In the genomic region with DNA sequence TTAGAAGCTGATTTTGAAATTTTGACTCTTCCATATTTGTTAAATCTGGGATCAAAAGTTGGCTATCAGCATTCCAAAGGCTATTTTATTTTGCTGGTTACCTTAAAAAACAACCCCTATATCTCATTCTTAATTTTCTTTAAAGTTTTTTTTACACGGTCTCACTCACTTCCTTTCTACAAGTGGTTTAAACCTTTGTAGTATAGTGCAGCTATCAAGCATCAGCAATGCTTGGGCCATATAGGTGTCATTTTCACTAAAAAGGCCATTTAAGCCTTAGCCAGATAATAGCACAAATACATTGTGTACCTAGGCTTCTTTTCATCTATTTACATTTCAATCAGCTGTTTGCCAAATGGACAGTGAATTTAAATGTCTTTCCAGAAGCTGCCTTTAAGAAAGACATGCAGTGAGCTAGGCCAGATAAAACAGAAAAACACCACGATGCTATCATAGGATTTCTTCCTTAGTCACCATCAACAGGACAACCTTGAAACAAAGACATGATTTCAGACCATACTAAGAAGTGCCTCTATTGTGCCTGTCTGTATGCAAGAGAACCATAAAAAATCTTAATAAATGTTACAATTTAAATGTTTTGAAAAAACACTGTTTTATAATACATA, we compare ENCODE assay signal across 12 cellular contexts.
DNase-seq lines count a peak whose midpoint lies in the region; ATAC-seq and TF ChIP-seq lines count a peak whose summit lies in the region.
"Had no signal": no experiment of that assay in that cellular context is flagged by ENCODE, and none has a peak within 500 bp of the region (broad histone marks: within the 10 kb centered on the region; RNA-seq: fewer than 3 reads in every experiment).

No MANE protein-coding gene starts in this region.

- no peak overlapping the region for H3K4me3 ChIP-seq in spleen
- no peak overlapping the region for H3K4me3 ChIP-seq in ascending aorta
- H3K4me3 ChIP-seq: SJSA1 had no signal

- no peaks in the 10 kb centered on the region for H3K27me3 ChIP-seq in spleen (replicated peaks in 1 of 7)
- no peaks in the 10 kb centered on the region for H3K27me3 ChIP-seq in ascending aorta
- H3K27me3 ChIP-seq: SJSA1 had no signal

- WGBS in spleen, 5 donors, result 41 to 55% (median 44%) methylated on average over 2 of the region's 2 CpGs

- no peak for DNase-seq in activated T-cell treated with anti-CD3 and anti-CD28 coated beads, Interleukin-2, amount 50 U/mL, for 24 hours
- DNase-seq in activated T-cell treated with anti-CD3 and anti-CD28 coated beads for 4 hours, result no peak
- peak; percentile 61 for DNase-seq in NCI-H146 (lab: John Stamatoyannopoulos, UW)
- no peak for DNase-seq in activated naive CD4-positive, alpha-beta T cell treated with anti-CD3 and anti-CD28 coated beads, Interleukin-2, amount 50 U/mL, for 72 hours (ENCODE audit: low spot score in 2 of 2)
- no peak for DNase-seq in spleen
- no peak for DNase-seq in ascending aorta (ENCODE audit: low spot score in 2 of 2)
- DNase-seq in kidney tubule cell (ENCODE audit: low spot score), result no peak
- DNase-seq: activated CD4-positive, alpha-beta T cell treated with anti-CD3 and anti-CD28 coated beads for 48 hours; GF-D8; midbrain had no signal

- H3K4me1 ChIP-seq in spleen, result peaks cover 10 to 92% (median 45%) of the 10 kb centered on the region in 6 donors
- H3K4me1 ChIP-seq in ascending aorta, result no peaks in the 10 kb centered on the region
- H3K4me1 ChIP-seq: SJSA1 had no signal

- intact Hi-C loops in spleen (cut with DNase I; ENCODE audit: low total_unique reads) (no loop called here), ascending aorta (cut with DNase I) (no loop called here)

- TF ChIP-seq POLR2A in spleen (IDR thresholded peaks at IDR 0.05), result no peak

- H3K9me3 ChIP-seq in spleen (no peaks in the 10 kb centered on the region), ascending aorta (no peaks in the 10 kb centered on the region)
- H3K9me3 ChIP-seq: SJSA1 had no signal

- peak overlapping the region; percentile 84 for H3K27ac Mint-ChIP-seq in activated T-cell treated with anti-CD3 and anti-CD28 coated beads, Interleukin-2, amount 50 U/mL, for 24 hours
- peak overlapping the region; percentile 25 to 83 for H3K27ac Mint-ChIP-seq in activated naive CD4-positive, alpha-beta T cell treated with anti-CD3 and anti-CD28 coated beads, Interleukin-2, amount 50 U/mL, for 72 hours

- peaks cover 23% of the 10 kb centered on the region for H3K36me3 Mint-ChIP-seq in activated T-cell treated with anti-CD3 and anti-CD28 coated beads, Interleukin-2, amount 50 U/mL, for 24 hours (ENCODE audit: low read depth)
- peaks cover 0 to 13% of the 10 kb centered on the region in 2 donors for H3K36me3 Mint-ChIP-seq in activated naive CD4-positive, alpha-beta T cell treated with anti-CD3 and anti-CD28 coated beads, Interleukin-2, amount 50 U/mL, for 72 hours

- peak in 1 of 2 donors; percentile 21 for ATAC-seq in activated naive CD4-positive, alpha-beta T cell treated with anti-CD3 and anti-CD28 coated beads, Interleukin-2, amount 50 U/mL, for 72 hours
- no peak for ATAC-seq in HG03442 (IDR thresholded peaks at IDR 0.05; ENCODE audit: unreplicated experiment)

- no peaks in the 10 kb centered on the region for H3K9me3 Mint-ChIP-seq in activated T-cell treated with anti-CD3 and anti-CD28 coated beads, Interleukin-2, amount 50 U/mL, for 24 hours
- H3K9me3 Mint-ChIP-seq in activated naive CD4-positive, alpha-beta T cell treated with anti-CD3 and anti-CD28 coated beads, Interleukin-2, amount 50 U/mL, for 72 hours, result no peaks in the 10 kb centered on the region

- no peak overlapping the region for H3K4me3 Mint-ChIP-seq in activated T-cell treated with anti-CD3 and anti-CD28 coated beads, Interleukin-2, amount 50 U/mL, for 24 hours

- peaks cover 82% of the 10 kb centered on the region for H3K4me1 Mint-ChIP-seq in activated T-cell treated with anti-CD3 and anti-CD28 coated beads, Interleukin-2, amount 50 U/mL, for 24 hours (ENCODE audit: low read depth)

- H3K27me3 Mint-ChIP-seq in activated T-cell treated with anti-CD3 and anti-CD28 coated beads, Interleukin-2, amount 50 U/mL, for 24 hours, result no peaks in the 10 kb centered on the region

- no peaks in the 10 kb centered on the region for H3K36me3 ChIP-seq in spleen
- H3K36me3 ChIP-seq in ascending aorta, result no peaks in the 10 kb centered on the region
- H3K36me3 ChIP-seq: SJSA1 had no signal

- H3K27ac ChIP-seq in spleen (peak overlapping the region in 5 of 8 donors; percentile 13 to 64 (median 49)), ascending aorta (no peak overlapping the region)
- H3K27ac ChIP-seq: SJSA1 had no signal

- no peak for TF ChIP-seq CTCF in spleen (IDR thresholded peaks at IDR 0.05 in 8 of 11, conservative IDR thresholded peaks at IDR 0.05 in 3 of 11)
- TF ChIP-seq CTCF in ascending aorta (IDR thresholded peaks at IDR 0.05), result no peak

Comparison
In these comparisons a context has a peak if more than half of its experiments do, and no peak if none do; other contexts are left out.
1. H3K27ac ChIP-seq: peak in spleen (5 of 8); none in ascending aorta (0 of 2).